In genomic region chr12:124738636-124739467, GRCh38 we compare ENCODE assay signal across 1 cellular context.
TF ChIP-seq lines count a peak whose summit lies in the region.

No MANE protein-coding gene starts in this region.

TF ChIP-seq in H1, 55 proteins besides CTCF, POLR2A, EP300 and RAD21 (continued from another document):
- no peak for TF ChIP-seq SRF (IDR thresholded peaks at IDR 0.05; ENCODE audit: low read depth, low read length)
- no peak for TF ChIP-seq POU5F1 (IDR thresholded peaks at IDR 0.05; ENCODE audit: low read depth, low read length)
